9 cellular contexts compared by ENCODE assay signal in the genomic region with DNA sequence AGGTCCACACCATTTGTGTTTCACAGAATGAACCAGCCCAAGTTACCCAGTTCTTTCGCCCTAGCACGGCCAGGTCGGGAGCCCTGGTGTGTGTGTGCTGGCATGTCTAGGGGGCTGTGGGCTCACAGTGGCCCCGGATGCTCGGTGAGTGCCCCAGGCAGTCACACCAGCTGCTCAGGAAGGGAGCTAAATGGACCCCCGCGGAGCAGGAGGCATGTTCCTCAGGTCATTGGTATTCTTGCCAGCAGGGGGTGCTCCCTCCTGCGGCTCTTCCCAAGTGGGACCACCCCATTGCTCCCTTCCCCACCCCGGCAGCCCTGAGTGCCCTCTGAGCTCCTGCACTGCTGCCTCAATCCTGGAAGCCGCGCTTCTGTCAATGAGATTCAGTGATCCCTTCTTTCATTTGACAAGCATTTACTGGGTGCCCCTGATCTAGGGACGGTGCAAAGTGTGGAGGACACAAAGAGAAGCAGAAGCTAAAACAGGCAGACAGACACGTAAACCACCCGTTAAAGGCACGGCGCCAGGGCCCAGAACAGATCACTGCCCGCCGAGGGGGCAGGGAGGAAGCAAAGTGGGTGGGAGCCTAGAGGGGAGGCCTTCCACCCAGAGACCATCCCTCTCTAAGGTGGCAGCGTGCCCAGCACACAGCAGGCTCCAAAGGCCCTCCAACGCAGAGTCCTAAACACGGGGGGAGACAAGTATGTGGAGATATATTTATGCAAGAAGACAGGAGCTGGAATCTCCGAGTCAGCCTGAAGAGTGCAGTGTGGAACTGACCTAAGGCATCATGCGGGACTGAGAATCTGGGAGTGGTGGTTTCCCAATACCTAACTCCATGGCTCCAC. TPM values are rescaled to one million over a fixed set of nuclear protein-coding genes. Genes with fewer than 3 reads are reported as not detected.
A peak's percentile ranks its signal among the peaks of the same experiment; 100 is the strongest.
DNase-seq lines count a peak whose midpoint lies in the region; ATAC-seq and TF ChIP-seq lines count a peak whose summit lies in the region.
"Had no signal": no experiment of that assay in that cellular context is flagged by ENCODE, and none has a peak within 500 bp of the region (broad histone marks: within the 10 kb centered on the region; RNA-seq: fewer than 3 reads in every experiment).

No MANE protein-coding gene starts in this region.

- H3K27ac ChIP-seq in AG04450 (ENCODE audit: low read depth, low read length) (peak overlapping the region; percentile 47), angular gyrus (ENCODE audit: low read depth, low read length) (peak overlapping the region; percentile 3)

- DNase-seq in AG04450 (ENCODE audit: low read depth, low spot score) = peak; percentile 13
- peak; percentile 14 for DNase-seq in HEK293T (ENCODE audit: extremely low spot score)
- DNase-seq in islet precursor cell = peak; percentile 69
- DNase-seq in DMS114 treated with DMSO at 0.1 percent for 48 hours (lab: John Stamatoyannopoulos, UW; ENCODE audit: unreplicated experiment) = no peak
- no peak for DNase-seq in activated CD4-positive, alpha-beta T cell treated with anti-CD3 and anti-CD28 coated beads for 48 hours
- DNase-seq: stimulated activated CD4-positive, alpha-beta T cell treated with anti-CD3 and anti-CD28 coated beads, Interleukin-2, amount 100 ng/mL, for 24 hours had no signal

- CTCF ChIA-PET in AG04450 (lab: Charles Lee) = interaction anchor here (0.7 to 4.6 kb wide), 13 partner anchors 8 to 104 kb away, joined by 3 to 54 read pairs (median 4); no protein-coding TSS in a partner anchor
- CTCF ChIA-PET in HEK293T (lab: Yijun Ruan, JAX) = interaction anchor here (0.6 to 2.7 kb wide), 4 partner anchors 19 to 167 kb away, joined by 3 to 18 read pairs (median 3); no protein-coding TSS in a partner anchor

- no peak overlapping the region for H3K4me3 ChIP-seq in AG04450 (ENCODE audit: low read depth, low read length)

- ATAC-seq in HG03097 (IDR thresholded peaks at IDR 0.05; ENCODE audit: low FRiP score, unreplicated experiment) = no peak
- no peak for ATAC-seq in HG03460 (IDR thresholded peaks at IDR 0.05; ENCODE audit: unreplicated experiment)

- H3K27me3 ChIP-seq in AG04450 (ENCODE audit: control insufficient read depth, insufficient read depth, low read length) = no peaks in the 10 kb centered on the region

- peak; percentile 64 for TF ChIP-seq CTCF in AG04450 (IDR thresholded peaks at IDR 0.05; ENCODE audit: low read depth, low read length)

- POLR2A ChIA-PET in AG04450 (lab: Yijun Ruan, JAX) = interaction anchor here (1.1 kb wide), 1 partner anchor 74 kb away, joined by 3 read pairs; no protein-coding TSS in a partner anchor
- POLR2A ChIA-PET in HEK293T (lab: Yijun Ruan, JAX) = no interaction called here

- no peaks in the 10 kb centered on the region for H3K9me3 ChIP-seq in AG04450 (ENCODE audit: control insufficient read depth, insufficient read depth, low read length)

TF ChIP-seq in HEK293T, 16 proteins besides CTCF, POLR2A, EP300 and RAD21:
- no peak for TF ChIP-seq FOXA1 (IDR thresholded peaks at IDR 0.05)
- no peak for TF ChIP-seq BHLHE40 (IDR thresholded peaks at IDR 0.05; ENCODE audit: borderline replicate concordance)
- no peak for TF ChIP-seq CTBP1 (IDR thresholded peaks at IDR 0.05; ENCODE audit: borderline replicate concordance)
- TF ChIP-seq TARDBP (IDR thresholded peaks at IDR 0.05) = no peak
- no peak for TF ChIP-seq HDGF (IDR thresholded peaks at IDR 0.05; ENCODE audit: borderline replicate concordance)
- TF ChIP-seq ARNT (IDR thresholded peaks at IDR 0.05) = no peak
- no peak for TF ChIP-seq ELF4 (IDR thresholded peaks at IDR 0.05)
- no peak for TF ChIP-seq SP1 (IDR thresholded peaks at IDR 0.05)
- TF ChIP-seq L3MBTL2 (conservative IDR thresholded peaks at IDR 0.05) = no peak
- no peak for TF ChIP-seq ZNF384 (IDR thresholded peaks at IDR 0.05)
- TF ChIP-seq NFRKB (IDR thresholded peaks at IDR 0.05) = no peak
- TF ChIP-seq, protein P1, sequence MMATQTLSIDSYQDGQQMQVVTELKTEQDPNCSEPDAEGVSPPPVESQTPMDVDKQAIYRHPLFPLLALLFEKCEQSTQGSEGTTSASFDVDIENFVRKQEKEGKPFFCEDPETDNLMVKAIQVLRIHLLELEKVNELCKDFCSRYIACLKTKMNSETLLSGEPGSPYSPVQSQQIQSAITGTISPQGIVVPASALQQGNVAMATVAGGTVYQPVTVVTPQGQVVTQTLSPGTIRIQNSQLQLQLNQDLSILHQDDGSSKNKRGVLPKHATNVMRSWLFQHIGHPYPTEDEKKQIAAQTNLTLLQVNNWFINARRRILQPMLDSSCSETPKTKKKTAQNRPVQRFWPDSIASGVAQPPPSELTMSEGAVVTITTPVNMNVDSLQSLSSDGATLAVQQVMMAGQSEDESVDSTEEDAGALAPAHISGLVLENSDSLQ (IDR thresholded peaks at IDR 0.05) = no peak
- no peak for TF ChIP-seq SUZ12 (IDR thresholded peaks at IDR 0.05)

RNA-seq across cellular contexts. Expression of a gene that starts 5.2 kb away (rescaled TPM):
- polyA plus RNA-seq in AG04450 (2011; rRNA removed) = 0.35 and 0.41 TPM in 2 replicates
- 0.28 and 0.65 TPM in 2 replicates for polyA minus RNA-seq in AG04450 (2011; rRNA and poly(A)+ RNA removed)

RNA-seq across cellular contexts. Expression of a gene that starts 32.1 kb away (rescaled TPM):
- 11.0 and 11.5 TPM in 2 replicates for polyA plus RNA-seq in AG04450 (2011; rRNA removed)
- polyA minus RNA-seq in AG04450 (2011; rRNA and poly(A)+ RNA removed) = 9.1 and 9.9 TPM in 2 replicates

Comparison
In these comparisons a context has a peak if more than half of its experiments do, and no peak if none do; other contexts are left out.
1. DNase-seq: peak in AG04450 (single experiment), HEK293T (single experiment) and islet precursor cell (single experiment); none in DMS114 treated with DMSO at 0.1 percent for 48 hours (single experiment) and activated CD4-positive, alpha-beta T cell treated with anti-CD3 and anti-CD28 coated beads for 48 hours (single experiment).